ENCODE assay signal across 1 cellular context in genomic region chr20:63664861-63665594, GRCh38.
TF ChIP-seq lines count a peak whose summit lies in the region.

No MANE protein-coding gene starts in this region.

TF ChIP-seq in H1, 55 proteins besides CTCF, POLR2A, EP300 and RAD21:
- 0 out of 2 replicates have a peak, but pooled peaks have one; percentile 21 for TF ChIP-seq CHD2 (IDR thresholded peaks at IDR 0.05; ENCODE audit: low read length)
- no peak for TF ChIP-seq CTBP2 (IDR thresholded peaks at IDR 0.05; ENCODE audit: borderline replicate concordance, insufficient read depth, insufficient read length, low read length)
